Comparison of ENCODE assay signal across 9 cellular contexts in genomic region chr7:139842414-139843210, GRCh38. TPM values are rescaled to one million over a fixed set of nuclear protein-coding genes. Genes with fewer than 3 reads are reported as not detected.
DNase-seq lines count a peak whose midpoint lies in the region; ATAC-seq and TF ChIP-seq lines count a peak whose summit lies in the region.
"Had no signal": no experiment of that assay in that cellular context is flagged by ENCODE, and none has a peak within 500 bp of the region (broad histone marks: within the 10 kb centered on the region; RNA-seq: fewer than 3 reads in every experiment).

No MANE protein-coding gene starts in this region.

- H3K18ac ChIP-seq in IMR-90 (ENCODE audit: low read depth, low read length), result peak overlapping the region; percentile 11; the same call in 1 of the 2 replicates

- in situ Hi-C loops in IMR-90 (cut with MboI; ENCODE audit: low sequenced_read_pairs), result no loop called here

- CTCF ChIA-PET in IMR-90 (lab: Yijun Ruan, JAX), result no interaction called here
- CTCF ChIA-PET in activated CD4-positive, alpha-beta memory T cell treated with anti-CD3 and anti-CD28 coated beads, Interleukin-2, amount 10 ng/mL, durations not matched to agents 7 days and 5 days (lab: Charles Lee), result no interaction called here

- H3K27ac Mint-ChIP-seq in activated CD4-positive, alpha-beta memory T cell treated with anti-CD3 and anti-CD28 coated beads, Interleukin-2, amount 10 ng/mL, durations not matched to agents 7 days and 5 days, result no peak overlapping the region

- H2BK5ac ChIP-seq in IMR-90 (ENCODE audit: low read depth, low read length, poor library complexity, severe bottlenecking), result no peak overlapping the region

- H4K8ac ChIP-seq in IMR-90 (ENCODE audit: low read depth in 2 of 2, low read length in 2 of 2), result peak overlapping the region in 1 of 2 experiments; percentile 55; a peak in 2 of 4 replicates

- H3K27ac ChIP-seq in IMR-90 (ENCODE audit: insufficient read depth, low read length), result no peak overlapping the region
- H3K27ac ChIP-seq: VCaP had no signal

- H3K23ac ChIP-seq in IMR-90 (ENCODE audit: low read depth, low read length), result peak overlapping the region; percentile 31; the same call in 1 of the 2 replicates

- H3K9me3 Mint-ChIP-seq in activated CD4-positive, alpha-beta memory T cell treated with anti-CD3 and anti-CD28 coated beads, Interleukin-2, amount 10 ng/mL, durations not matched to agents 7 days and 5 days, result peaks cover 4% of the 10 kb centered on the region

- peak overlapping the region; percentile 62 for H3K14ac ChIP-seq in IMR-90 (replicated peaks; ENCODE audit: low read depth, low read length)

- peaks cover 6% of the 10 kb centered on the region; the same call in 1 of the 2 replicates for H3K36me3 ChIP-seq in IMR-90 (ENCODE audit: control insufficient read depth, insufficient read depth, low read length)

- BruUV-seq in IMR-90 (replicated peaks; lab: Mats Ljungman, UMichigan), result no TSS peak

- H3K9ac ChIP-seq in IMR-90 (ENCODE audit: low read depth, low read length), result no peak overlapping the region

- POLR2A ChIA-PET in IMR-90 (lab: Charles Lee; ENCODE audit: unreplicated experiment), result no interaction called here
- POLR2A ChIA-PET in activated CD4-positive, alpha-beta memory T cell treated with anti-CD3 and anti-CD28 coated beads, Interleukin-2, amount 10 ng/mL, durations not matched to agents 7 days and 5 days (lab: Charles Lee), result no interaction called here

- peak overlapping the region; percentile 21; the same call in 1 of the 2 replicates for H3K4me3 ChIP-seq in GM12864 (ENCODE audit: low read depth, low read length)
- no peak overlapping the region for H3K4me3 ChIP-seq in IMR-90 (ENCODE audit: insufficient read depth, low read depth, low read length)

- H3K79me1 ChIP-seq in IMR-90 (ENCODE audit: low read depth in 1 of 2, low read length in 2 of 2), result peaks cover 0 to 3% of the 10 kb centered on the region in 2 experiments; a peak in 1 of 4 replicates

- no peak overlapping the region for H3K56ac ChIP-seq in IMR-90 (ENCODE audit: extremely low read depth, insufficient read depth, low read length)

- H3K4me3 Mint-ChIP-seq in activated CD4-positive, alpha-beta memory T cell treated with anti-CD3 and anti-CD28 coated beads, Interleukin-2, amount 10 ng/mL, durations not matched to agents 7 days and 5 days, result no peak overlapping the region

- H3K4me1 ChIP-seq in IMR-90 (ENCODE audit: control insufficient read depth, insufficient read depth, low read length), result peaks cover 5% of the 10 kb centered on the region

- H4K91ac ChIP-seq in IMR-90 (ENCODE audit: insufficient read depth, low read depth, low read length), result no peak overlapping the region; the same call in none of the 2 replicates

- TF ChIP-seq CTCF in GM12864 (IDR thresholded peaks at IDR 0.05; ENCODE audit: low read depth, low read length, missing control alignments) (no peak), IMR-90 (conservative IDR thresholded peaks at IDR 0.05; ENCODE audit: low read depth, low read length) (no peak)

- H3K9me1 ChIP-seq in IMR-90 (ENCODE audit: insufficient read depth, low read length), result peaks cover 6% of the 10 kb centered on the region; the same call in 1 of the 2 replicates

- TF ChIP-seq POLR2A in IMR-90 (IDR thresholded peaks at IDR 0.05; ENCODE audit: low read depth, low read length), result no peak

- H2AFZ ChIP-seq in IMR-90 (replicated peaks; ENCODE audit: low read length, poor library complexity), result peak overlapping the region; percentile 37

- ATAC-seq in GM21381 (IDR thresholded peaks at IDR 0.05; ENCODE audit: unreplicated experiment) (peak; percentile 73), IMR-90 (ENCODE audit: low read depth) (peak; percentile 37)

- peak overlapping the region; percentile 55 for H3K4ac ChIP-seq in IMR-90 (ENCODE audit: low read depth, low read length)

- peak overlapping the region; percentile 21; the same call in 1 of the 2 replicates for H2BK120ac ChIP-seq in IMR-90 (ENCODE audit: low read depth, low read length)

- peaks cover 2% of the 10 kb centered on the region for H3K4me1 Mint-ChIP-seq in activated CD4-positive, alpha-beta memory T cell treated with anti-CD3 and anti-CD28 coated beads, Interleukin-2, amount 10 ng/mL, durations not matched to agents 7 days and 5 days

- peak overlapping the region; percentile 59; the same call in 1 of the 2 replicates for H2AK5ac ChIP-seq in IMR-90 (ENCODE audit: low read depth, low read length)

- H3K9me3 ChIP-seq in IMR-90 (ENCODE audit: control insufficient read depth, insufficient read depth, low read length), result no peaks in the 10 kb centered on the region

- peaks cover 3% of the 10 kb centered on the region for H3K27me3 Mint-ChIP-seq in activated CD4-positive, alpha-beta memory T cell treated with anti-CD3 and anti-CD28 coated beads, Interleukin-2, amount 10 ng/mL, durations not matched to agents 7 days and 5 days

- DNase-seq in GM12864 (ENCODE audit: low read depth), result peak; percentile 48
- DNase-seq in IMR-90, result peak; percentile 62
- DNase-seq in kidney glomerular epithelial cell (lab: John Stamatoyannopoulos, UW), result peak; percentile 28
- no peak for DNase-seq in germinal center (ENCODE audit: low spot score)
- no peak for DNase-seq in activated CD4-positive, alpha-beta memory T cell treated with anti-CD3 and anti-CD28 coated beads, Interleukin-2, amount 10 ng/mL, durations not matched to agents 7 days and 5 days
- no peak for DNase-seq in middle frontal gyrus (ENCODE audit: extremely low spot score, low spot score)
- no peak for DNase-seq in SK-N-DZ (ENCODE audit: low spot score)

- TF ChIP-seq RAD21 in IMR-90 (IDR thresholded peaks at IDR 0.05; ENCODE audit: low read length), result no peak

- H3K4me2 ChIP-seq in IMR-90 (ENCODE audit: low read depth, low read length), result peak overlapping the region; percentile 43

- no peaks in the 10 kb centered on the region for H3K27me3 ChIP-seq in IMR-90 (ENCODE audit: control insufficient read depth, insufficient read depth, low read length)

- H2BK15ac ChIP-seq in IMR-90 (ENCODE audit: low read depth, low read length), result peak overlapping the region; percentile 30; the same call in 1 of the 3 replicates

- H4K20me1 ChIP-seq in IMR-90 (ENCODE audit: insufficient read depth, low read length), result no peaks in the 10 kb centered on the region

- peak overlapping the region; percentile 47 for H2AK9ac ChIP-seq in IMR-90 (replicated peaks; ENCODE audit: low read depth, low read length, poor library complexity)

- intact Hi-C loops in IMR-90 (cut with micrococcal nuclease), result no loop called here

- peak overlapping the region; percentile 8; the same call in 1 of the 2 replicates for H4K5ac ChIP-seq in IMR-90 (ENCODE audit: low read depth, low read length)

- peak overlapping the region; percentile 47; the same call in 1 of the 2 replicates for H2BK20ac ChIP-seq in IMR-90 (ENCODE audit: low read depth, low read length)

- 84% methylated on average over 8 of the region's 15 CpGs; no CpG with 5 or more reads in 1 of the 2 experiments for WGBS in IMR-90 (ENCODE audit: extremely low coverage in 2 of 2, insufficient read length in 1 of 2), 2 experiments

- dilution Hi-C loops in IMR-90 (cut with HindIII; ENCODE audit: low sequenced_read_pairs, unreplicated experiment), result no loop called here

- H3K36me3 Mint-ChIP-seq in activated CD4-positive, alpha-beta memory T cell treated with anti-CD3 and anti-CD28 coated beads, Interleukin-2, amount 10 ng/mL, durations not matched to agents 7 days and 5 days (ENCODE audit: low read depth), result peaks cover 24% of the 10 kb centered on the region

TF ChIP-seq in IMR-90, 13 proteins besides CTCF, POLR2A, EP300 and RAD21:
- TF ChIP-seq BHLHE40 (IDR thresholded peaks at IDR 0.05; ENCODE audit: low read depth, low read length) (no peak), CEBPB (IDR thresholded peaks at IDR 0.05; ENCODE audit: low read depth, low read length) (peak; percentile 72)

RNA-seq across cellular contexts. Expression of gene TBXAS1, which starts 13.5 kb away (rescaled TPM):
- total RNA-seq in IMR-90 (2012; rRNA removed), result 5.3 and 5.9 TPM in 2 replicates
- 10.0 and 10.8 TPM in 2 replicates for polyA plus RNA-seq in IMR-90 (2012; rRNA removed)
- 9.9 and 18.5 TPM in 2 replicates for polyA plus RNA-seq in IMR-90 (2012; cell fraction: cytosol; rRNA removed)
- 5.7 and 23.0 TPM in 2 replicates for polyA plus RNA-seq in IMR-90 (2012; cell fraction: nucleus; rRNA removed; ENCODE audit: low replicate concordance)
- total RNA-seq in activated CD4-positive, alpha-beta memory T cell treated with anti-CD3 and anti-CD28 coated beads, Interleukin-2, amount 10 ng/mL, durations not matched to agents 7 days and 5 days, result 10 to 100 TPM; 27.4 to 28.7 TPM
- 2.3 and 9.7 TPM in 2 replicates for polyA plus RNA-seq in SK-N-DZ (2014; cell fraction: cytosol; rRNA removed)
- 2.9 and 9.0 TPM in 2 replicates for polyA plus RNA-seq in SK-N-DZ (2014; cell fraction: nucleus; rRNA removed)

Comparison
In these comparisons a context has a peak if more than half of its experiments do, and no peak if none do; other contexts are left out.
1. DNase-seq: peak in GM12864 (single experiment), IMR-90 (single experiment) and kidney glomerular epithelial cell (single experiment); none in germinal center (single experiment), activated CD4-positive, alpha-beta memory T cell treated with anti-CD3 and anti-CD28 coated beads, Interleukin-2, amount 10 ng/mL, durations not matched to agents 7 days and 5 days (single experiment), middle frontal gyrus (single experiment) and SK-N-DZ (single experiment).